In genomic region chr7:25788961-25789620, GRCh38 we compare ENCODE assay signal across 1 cellular context.
A peak's percentile ranks its signal among the peaks of the same experiment; 100 is the strongest.
TF ChIP-seq lines count a peak whose summit lies in the region.

No MANE protein-coding gene starts in this region.

TF ChIP-seq in K562, 482 proteins besides CTCF, POLR2A, EP300 and RAD21 (continued from another document):
- TF ChIP-seq ZBTB40 (IDR thresholded peaks at IDR 0.05), result peak; percentile 79
- TF ChIP-seq ZBTB40 (CRISPR knock-in tag; IDR thresholded peaks at IDR 0.05), result no peak
- TF ChIP-seq RFX1 (IDR thresholded peaks at IDR 0.05), result no peak
